Comparison of ENCODE assay signal across 1 cellular context in genomic region chr20:9977629-9978028, GRCh38.
A peak's percentile ranks its signal among the peaks of the same experiment; 100 is the strongest.
TF ChIP-seq lines count a peak whose summit lies in the region.

No MANE protein-coding gene starts in this region.

TF ChIP-seq in HCT116, 20 proteins besides CTCF, POLR2A, EP300 and RAD21 (continued from another document):
- TF ChIP-seq REST (IDR thresholded peaks at IDR 0.05; ENCODE audit: low read depth) (no peak), FOSL1 (IDR thresholded peaks at IDR 0.05; ENCODE audit: low read depth) (peak; percentile 74), ZBTB33 (IDR thresholded peaks at IDR 0.05; ENCODE audit: extremely low read depth, insufficient replicate concordance, low read length) (no peak), POLR2AphosphoS5 (IDR thresholded peaks at IDR 0.05; ENCODE audit: low read depth, low read length) (no peak), YY1 (IDR thresholded peaks at IDR 0.05; ENCODE audit: extremely low read depth, insufficient replicate concordance, low read depth, low read length) (no peak)
